ENCODE assay signal across 17 cellular contexts in the genomic region with DNA sequence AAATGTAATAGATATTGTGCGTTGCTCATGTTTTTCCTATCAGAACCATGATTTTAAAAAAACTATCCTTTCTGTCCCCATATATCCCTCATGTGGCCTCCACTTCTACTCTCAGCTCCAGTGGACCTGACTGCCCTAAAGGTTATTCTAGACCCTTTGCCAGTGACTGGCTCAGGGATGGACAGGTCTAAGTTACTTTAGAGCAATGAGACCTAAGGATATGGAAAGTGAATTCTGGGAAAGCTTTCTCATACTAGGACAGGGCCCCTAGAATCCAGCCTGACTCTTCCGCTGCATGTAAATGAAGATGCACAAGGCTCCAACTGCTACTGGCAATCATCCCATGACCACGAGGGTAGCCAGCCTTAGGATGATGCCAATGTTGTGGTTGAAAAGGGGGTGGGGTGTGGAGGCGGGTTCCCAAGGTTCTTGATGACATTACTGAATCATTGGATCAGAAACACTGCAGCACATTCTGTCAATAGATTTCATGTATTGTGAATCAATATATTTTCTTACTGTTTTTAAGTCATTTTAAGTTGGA. TPM values are rescaled to one million over a fixed set of nuclear protein-coding genes. Genes with fewer than 3 reads are reported as not detected.
DNase-seq lines count a peak whose midpoint lies in the region; ATAC-seq and TF ChIP-seq lines count a peak whose summit lies in the region.
"Had no signal": no experiment of that assay in that cellular context is flagged by ENCODE, and none has a peak within 500 bp of the region (broad histone marks: within the 10 kb centered on the region; RNA-seq: fewer than 3 reads in every experiment).

No MANE protein-coding gene starts in this region.

- peaks cover 44% of the 10 kb centered on the region for H3K36me3 Mint-ChIP-seq in brain
- H3K36me3 Mint-ChIP-seq in effector memory CD8-positive, alpha-beta T cell (ENCODE audit: insufficient read depth): peaks cover 39% of the 10 kb centered on the region
- H3K36me3 Mint-ChIP-seq in osteocyte (ENCODE audit: unreplicated experiment): peaks cover 22% of the 10 kb centered on the region

- 76 to 83% methylated on average over 4 of the region's 4 CpGs for WGBS in sigmoid colon, 2 donors

- no peak overlapping the region for H3K4me3 ChIP-seq in sigmoid colon
- H3K4me3 ChIP-seq: BLaER1 had no signal

- no peak overlapping the region for H3K27ac ChIP-seq in sigmoid colon
- H3K27ac ChIP-seq: BLaER1 had no signal

- intact Hi-C loops in sigmoid colon (cut with DNase I): no loop called here

- H3K4me3 Mint-ChIP-seq in brain (peak overlapping the region in 1 of 5 experiments; percentile 47), osteocyte (ENCODE audit: unreplicated experiment) (no peak overlapping the region)
- H3K4me3 Mint-ChIP-seq in effector memory CD8-positive, alpha-beta T cell: no peak overlapping the region
- H3K4me3 Mint-ChIP-seq: activated CD4-positive, alpha-beta memory T cell treated with anti-CD3 and anti-CD28 coated beads for 36 hours; stimulated activated naive CD8-positive, alpha-beta T cell treated with anti-CD3 and anti-CD28 coated beads, Interleukin-15, Interleukin-2, amounts not matched to agents 100 ng/mL and 50 ng/mL, for 24 hours had no signal

- H3K4me1 Mint-ChIP-seq in brain: peaks cover 18% of the 10 kb centered on the region
- no peaks in the 10 kb centered on the region for H3K4me1 Mint-ChIP-seq in effector memory CD8-positive, alpha-beta T cell (ENCODE audit: low read depth in 2 of 2)
- no peaks in the 10 kb centered on the region for H3K4me1 Mint-ChIP-seq in osteocyte (ENCODE audit: unreplicated experiment)

- no peaks in the 10 kb centered on the region for H3K27me3 ChIP-seq in sigmoid colon
- H3K27me3 ChIP-seq: BLaER1 had no signal

- no peaks in the 10 kb centered on the region for H3K4me1 ChIP-seq in sigmoid colon

- peak in 13 of 14 donors; percentile 15 to 83 (median 67) for DNase-seq in C1 segment of cervical spinal cord (lab: John Stamatoyannopoulos, UW)
- peak in 62 of 76 experiments; percentile 5 to 79 (median 42) for DNase-seq in HUDEP-2 (lab: John Stamatoyannopoulos, UW; ENCODE audit: unreplicated experiment in 76 of 76)
- DNase-seq in middle frontal gyrus (ENCODE audit: extremely low spot score, low spot score): peak; percentile 67
- DNase-seq in effector memory CD8-positive, alpha-beta T cell: no peak
- no peak for DNase-seq in sigmoid colon
- no peak for DNase-seq in osteocyte (ENCODE audit: extremely low spot score, unreplicated experiment)
- no peak for DNase-seq in GDM1 (lab: John Stamatoyannopoulos, UW)
- DNase-seq: activated CD4-positive, alpha-beta memory T cell treated with anti-CD3 and anti-CD28 coated beads for 36 hours; activated naive CD4-positive, alpha-beta T cell; GF-D8; NCI-H1417; NCI-H510A treated with DMSO at 0.1 percent for 48 hours; right cardiac atrium; T-helper 9 cell had no signal

- H3K27me3 Mint-ChIP-seq in brain (no peaks in the 10 kb centered on the region), osteocyte (ENCODE audit: unreplicated experiment) (no peaks in the 10 kb centered on the region)
- H3K27me3 Mint-ChIP-seq in effector memory CD8-positive, alpha-beta T cell: no peaks in the 10 kb centered on the region
- H3K27me3 Mint-ChIP-seq: activated CD4-positive, alpha-beta memory T cell treated with anti-CD3 and anti-CD28 coated beads for 36 hours; stimulated activated naive CD8-positive, alpha-beta T cell treated with anti-CD3 and anti-CD28 coated beads, Interleukin-15, Interleukin-2, amounts not matched to agents 100 ng/mL and 50 ng/mL, for 24 hours had no signal

- H3K36me3 ChIP-seq in sigmoid colon: peaks cover 15 to 63% (median 19%) of the 10 kb centered on the region in 4 donors

- TF ChIP-seq CTCF in brain (conservative IDR thresholded peaks at IDR 0.05) (no peak), sigmoid colon (IDR thresholded peaks at IDR 0.05) (no peak), osteocyte (IDR thresholded peaks at IDR 0.05) (no peak)

- ATAC-seq in effector memory CD8-positive, alpha-beta T cell (replicated peaks): no peak

- no peak for TF ChIP-seq EP300 in sigmoid colon (IDR thresholded peaks at IDR 0.05)

- no peaks in the 10 kb centered on the region for H3K9me3 Mint-ChIP-seq in brain
- H3K9me3 Mint-ChIP-seq in effector memory CD8-positive, alpha-beta T cell: no peaks in the 10 kb centered on the region
- no peaks in the 10 kb centered on the region for H3K9me3 Mint-ChIP-seq in osteocyte (ENCODE audit: unreplicated experiment)
- H3K9me3 Mint-ChIP-seq: activated CD4-positive, alpha-beta memory T cell treated with anti-CD3 and anti-CD28 coated beads for 36 hours; stimulated activated naive CD8-positive, alpha-beta T cell treated with anti-CD3 and anti-CD28 coated beads, Interleukin-15, Interleukin-2, amounts not matched to agents 100 ng/mL and 50 ng/mL, for 24 hours had no signal

- H3K9me3 ChIP-seq in sigmoid colon: no peaks in the 10 kb centered on the region
- H3K9me3 ChIP-seq: BLaER1 had no signal

- peak overlapping the region in 4 of 5 experiments; percentile 38 to 90 (median 82) for H3K27ac Mint-ChIP-seq in brain
- peak overlapping the region in 1 of 2 donors; percentile 38 for H3K27ac Mint-ChIP-seq in effector memory CD8-positive, alpha-beta T cell
- no peak overlapping the region for H3K27ac Mint-ChIP-seq in osteocyte (ENCODE audit: unreplicated experiment)
- H3K27ac Mint-ChIP-seq: activated CD4-positive, alpha-beta memory T cell treated with anti-CD3 and anti-CD28 coated beads for 36 hours; stimulated activated naive CD8-positive, alpha-beta T cell treated with anti-CD3 and anti-CD28 coated beads, Interleukin-15, Interleukin-2, amounts not matched to agents 100 ng/mL and 50 ng/mL, for 24 hours had no signal

- TF ChIP-seq POLR2A in sigmoid colon (IDR thresholded peaks at IDR 0.05): no peak

RNA-seq across cellular contexts. Expression of a gene that starts 21.3 kb away (rescaled TPM):
- 4.0 TPM for polyA plus RNA-seq in brain (ENCODE audit: insufficient read depth, low read depth, low replicate concordance)
- total RNA-seq in sigmoid colon: 10 to 100 TPM in 3 of 4 donors, 1 to 10 TPM in 1; 9.6 to 13.6 (median 10.7) TPM
- 10 to 100 TPM in 2 of 3 donors, 1 to 10 TPM in 1; 7.2 to 12.5 (median 11.4) TPM for polyA plus RNA-seq in sigmoid colon
- 8.8 and 9.3 TPM in 2 replicates for total RNA-seq in osteocyte

RNA-seq across cellular contexts. Expression of a gene that starts 22.9 kb away (rescaled TPM):
- polyA plus RNA-seq in brain (ENCODE audit: insufficient read depth, low read depth, low replicate concordance): 1.2 TPM
- 1 to 10 TPM; 6.1 to 8.0 (median 6.6) TPM for total RNA-seq in sigmoid colon
- 1 to 10 TPM; 2.4 to 4.6 (median 4.2) TPM for polyA plus RNA-seq in sigmoid colon
- 7.4 and 7.9 TPM in 2 replicates for total RNA-seq in osteocyte

RNA-seq across cellular contexts. Expression of a gene that starts 23.0 kb away (rescaled TPM):
- polyA plus RNA-seq in brain (ENCODE audit: insufficient read depth, low read depth, low replicate concordance): 15.8 TPM
- total RNA-seq in sigmoid colon: 10 to 100 TPM; 13.3 to 20.3 (median 17.5) TPM
- 10 to 100 TPM; 20.4 to 54.1 (median 20.4) TPM for polyA plus RNA-seq in sigmoid colon
- 12.0 and 13.8 TPM in 2 replicates for total RNA-seq in osteocyte

Comparison
In these comparisons a context has a peak if more than half of its experiments do, and no peak if none do; other contexts are left out.
1. DNase-seq: peak in C1 segment of cervical spinal cord (13 of 14), HUDEP-2 (62 of 76) and middle frontal gyrus (single experiment); none in effector memory CD8-positive, alpha-beta T cell (0 of 3), sigmoid colon (single experiment), osteocyte (single experiment) and GDM1 (single experiment).